8 cellular contexts compared by ENCODE assay signal in genomic region chr13:32587774-32588165, GRCh38. TPM values are rescaled to one million over a fixed set of nuclear protein-coding genes. Genes with fewer than 3 reads are reported as not detected.
DNase-seq lines count a peak whose midpoint lies in the region; ATAC-seq lines count a peak whose summit lies in the region.

No MANE protein-coding gene starts in this region.

- ATAC-seq in HG03442 (IDR thresholded peaks at IDR 0.05; ENCODE audit: unreplicated experiment), result no peak

- 0 to 40% methylated on average over 1 of the region's 8 CpGs for WGBS in mesodermal cell (ENCODE audit: insufficient coverage in 2 of 2), 2 experiments

- peaks cover 19% of the 10 kb centered on the region for H3K4me1 ChIP-seq in mesodermal cell (ENCODE audit: control insufficient read depth, insufficient read depth, low read length, poor library complexity, severe bottlenecking)

- peak overlapping the region; percentile 69 for H3K4me3 ChIP-seq in mesodermal cell (ENCODE audit: extremely low read depth, insufficient read depth, low read length, poor library complexity, severe bottlenecking)

- peak overlapping the region; percentile 77 for H3K27ac ChIP-seq in mesodermal cell (ENCODE audit: low read depth, low read length, severe bottlenecking)

- DNase-seq in DMS79 treated with DMSO at 0.1 percent for 48 hours (lab: John Stamatoyannopoulos, UW), result peak; percentile 44
- no peak for DNase-seq in DMS79 (lab: John Stamatoyannopoulos, UW)
- peak; percentile 61 for DNase-seq in NCI-H748 treated with DMSO at 0.1 percent for 48 hours (lab: John Stamatoyannopoulos, UW)
- DNase-seq in cerebellar cortex (ENCODE audit: low spot score), result peak; percentile 20
- DNase-seq in ecto neural progenitor cell (ENCODE audit: low spot score), result no peak
- no peak for DNase-seq in putamen (ENCODE audit: low spot score)

- H3K9me3 ChIP-seq in mesodermal cell (ENCODE audit: control insufficient read depth, low read length), result no peaks in the 10 kb centered on the region

- H3K36me3 ChIP-seq in mesodermal cell (ENCODE audit: control insufficient read depth, insufficient read depth, low read length), result no peaks in the 10 kb centered on the region

RNA-seq across cellular contexts. Expression of gene PDS5B, which starts 1.5 kb away (rescaled TPM):
- 30.6 TPM for polyA plus RNA-seq in mesodermal cell (2013, experiment 1 of 2)
- 36.4 TPM for polyA plus RNA-seq in mesodermal cell (2013, experiment 2 of 2)

RNA-seq across cellular contexts. Expression of gene N4BP2L2, which starts 49.2 kb away (rescaled TPM):
- polyA plus RNA-seq in mesodermal cell (2013, experiment 1 of 2), result 73.2 TPM
- polyA plus RNA-seq in mesodermal cell (2013, experiment 2 of 2), result 74.4 TPM

Comparison
In these comparisons a context has a peak if more than half of its experiments do, and no peak if none do; other contexts are left out.
1. DNase-seq: peak in DMS79 treated with DMSO at 0.1 percent for 48 hours (single experiment), NCI-H748 treated with DMSO at 0.1 percent for 48 hours (single experiment) and cerebellar cortex (single experiment); none in DMS79 (single experiment), ecto neural progenitor cell (single experiment) and putamen (single experiment).